Comparison of ENCODE assay signal across 21 cellular contexts in genomic region chr13:83634601-83635000, GRCh38.
"Had no signal": no experiment of that assay in that cellular context is flagged by ENCODE, and none has a peak within 500 bp of the region (broad histone marks: within the 10 kb centered on the region; RNA-seq: fewer than 3 reads in every experiment).

No MANE protein-coding gene starts in this region.

- H3K27me3 ChIP-seq: adrenal gland, esophagus squamous epithelium, right lobe of liver, stomach, testis, upper lobe of left lung had no signal

- H3K27ac Mint-ChIP-seq: activated naive CD4-positive, alpha-beta T cell treated with anti-CD3 and anti-CD28 coated beads, Interleukin-2, amount 50 U/mL, for 72 hours; activated T-cell treated with anti-CD3 and anti-CD28 coated beads, Interleukin-2, amount 50 U/mL, for 72 hours; memory B cell; naive thymus-derived CD4-positive, alpha-beta T cell; stimulated activated effector memory CD8-positive, alpha-beta T cell treated with anti-CD3 and anti-CD28 coated beads, Interleukin-12 subunit alpha, Interleukin-12 subunit beta, amount 100 ng/mL, for 72 hours; T-helper 1 cell treated with Interleukin-12 subunit alpha and Interleukin-12 subunit beta and Interleukin-4 antibody, amounts not matched to agents 30 μg/mL and 1 μg/mL, for 36 hours had no signal

- H3K4me1 Mint-ChIP-seq: memory B cell; naive thymus-derived CD4-positive, alpha-beta T cell; stimulated activated effector memory CD8-positive, alpha-beta T cell treated with anti-CD3 and anti-CD28 coated beads, Interleukin-12 subunit alpha, Interleukin-12 subunit beta, amount 100 ng/mL, for 72 hours had no signal

- H3K4me3 ChIP-seq: adrenal gland, esophagus squamous epithelium, left ventricle myocardium inferior, right lobe of liver, stomach, testis, upper lobe of left lung had no signal

- H3K4me3 Mint-ChIP-seq: activated T-cell treated with anti-CD3 and anti-CD28 coated beads, Interleukin-2, amount 50 U/mL, for 72 hours; memory B cell; naive thymus-derived CD4-positive, alpha-beta T cell; stimulated activated effector memory CD8-positive, alpha-beta T cell treated with anti-CD3 and anti-CD28 coated beads, Interleukin-12 subunit alpha, Interleukin-12 subunit beta, amount 100 ng/mL, for 72 hours; T-helper 1 cell treated with Interleukin-12 subunit alpha and Interleukin-12 subunit beta and Interleukin-4 antibody, amounts not matched to agents 30 μg/mL and 1 μg/mL, for 36 hours had no signal

- H3K27me3 Mint-ChIP-seq: memory B cell; naive thymus-derived CD4-positive, alpha-beta T cell had no signal

- H3K36me3 Mint-ChIP-seq: activated naive CD4-positive, alpha-beta T cell treated with anti-CD3 and anti-CD28 coated beads, Interleukin-2, amount 50 U/mL, for 72 hours; memory B cell; naive thymus-derived CD4-positive, alpha-beta T cell; stimulated activated effector memory CD8-positive, alpha-beta T cell treated with anti-CD3 and anti-CD28 coated beads, Interleukin-12 subunit alpha, Interleukin-12 subunit beta, amount 100 ng/mL, for 72 hours had no signal

- ATAC-seq: activated naive CD4-positive, alpha-beta T cell treated with anti-CD3 and anti-CD28 coated beads, Interleukin-2, amount 50 U/mL, for 72 hours; activated T-cell treated with anti-CD3 and anti-CD28 coated beads, Interleukin-2, amount 50 U/mL, for 72 hours; naive thymus-derived CD4-positive, alpha-beta T cell; right lobe of liver; stimulated activated effector memory CD8-positive, alpha-beta T cell treated with anti-CD3 and anti-CD28 coated beads, Interleukin-12 subunit alpha, Interleukin-12 subunit beta, amount 100 ng/mL, for 72 hours had no signal

- H3K27ac ChIP-seq: adrenal gland, esophagus squamous epithelium, left ventricle myocardium inferior, right lobe of liver, stomach, testis, upper lobe of left lung, VCaP had no signal

- H3K9me3 Mint-ChIP-seq: T-helper 1 cell treated with Interleukin-12 subunit alpha and Interleukin-12 subunit beta and Interleukin-4 antibody, amounts not matched to agents 30 μg/mL and 1 μg/mL, for 36 hours had no signal

- H3K36me3 ChIP-seq: adrenal gland, esophagus squamous epithelium, left ventricle myocardium inferior, right lobe of liver, stomach, upper lobe of left lung had no signal

- H3K9me3 ChIP-seq: adrenal gland, esophagus squamous epithelium, left ventricle myocardium inferior, right lobe of liver, stomach, testis, upper lobe of left lung had no signal

- DNase-seq: activated CD4-positive, alpha-beta T cell treated with anti-CD3 and anti-CD28 coated beads for 1 hour; activated gamma-delta T cell treated with Interleukin-2 at 50 U/mL for 16 hours; activated T-cell treated with anti-CD3 and anti-CD28 coated beads, Interleukin-2, amount 50 U/mL, for 72 hours; adrenal gland; dermis blood vessel endothelial cell; effector memory CD4-positive, alpha-beta T cell; esophagus squamous epithelium; kidney; left ventricle myocardium inferior; naive thymus-derived CD4-positive, alpha-beta T cell; right lobe of liver; small intestine; stimulated activated CD4-positive, alpha-beta T cell treated with anti-CD3 and anti-CD28 coated beads, Interleukin-4, amount 100 ng/mL, for 1 hour; stomach; testis; upper lobe of left lung had no signal
